Comparison of ENCODE assay signal across 10 cellular contexts in the genomic region with DNA sequence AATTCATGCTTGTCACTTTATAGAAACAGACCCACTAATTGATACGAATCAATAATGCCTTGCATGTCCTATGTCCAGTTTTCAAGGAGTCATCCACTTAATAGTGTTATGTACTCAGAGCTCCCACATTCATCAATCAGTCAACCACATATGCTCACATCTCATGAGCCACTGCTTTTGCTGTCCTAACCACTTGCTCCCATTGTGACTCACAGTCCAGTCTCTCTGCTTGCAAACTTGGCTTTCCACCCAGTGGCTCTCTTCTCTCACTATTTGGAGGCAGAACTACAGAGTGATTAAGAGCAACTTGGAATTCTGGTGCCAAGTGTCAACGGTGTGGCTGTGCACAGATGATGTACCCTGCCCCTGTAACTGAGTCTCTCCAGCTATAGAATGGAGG.
DNase-seq lines count a peak whose midpoint lies in the region; ATAC-seq and TF ChIP-seq lines count a peak whose summit lies in the region.
"Had no signal": no experiment of that assay in that cellular context is flagged by ENCODE, and none has a peak within 500 bp of the region (broad histone marks: within the 10 kb centered on the region; RNA-seq: fewer than 3 reads in every experiment).

No MANE protein-coding gene starts in this region.

- no peaks in the 10 kb centered on the region for H3K27me3 ChIP-seq in kidney epithelial cell (ENCODE audit: control insufficient read depth, insufficient read depth, low read length)
- H3K27me3 ChIP-seq: right lobe of liver had no signal

- no peaks in the 10 kb centered on the region for H3K36me3 ChIP-seq in kidney epithelial cell (ENCODE audit: control insufficient read depth, insufficient read depth, low read length)
- H3K36me3 ChIP-seq: right lobe of liver had no signal

- TF ChIP-seq CTCF in AG10803 (conservative IDR thresholded peaks at IDR 0.05; ENCODE audit: low read length) (no peak), kidney epithelial cell (IDR thresholded peaks at IDR 0.05; ENCODE audit: insufficient read depth, low read length, poor library complexity, severe bottlenecking) (no peak)

- H3K4me3 ChIP-seq in AG10803 (ENCODE audit: low read length) (no peak overlapping the region), kidney epithelial cell (ENCODE audit: low read depth, low read length) (no peak overlapping the region)
- H3K4me3 ChIP-seq: right lobe of liver had no signal

- DNase-seq in AG10803 (ENCODE audit: low read depth) (peak; percentile 89), HK-2 (ENCODE audit: unreplicated experiment) (peak; percentile 47), astrocyte of the hippocampus (ENCODE audit: low read depth, low spot score) (peak; percentile 79), kidney epithelial cell (ENCODE audit: low read depth) (peak; percentile 77), NCI-H526 (lab: John Stamatoyannopoulos, UW) (no peak)
- DNase-seq: right lobe of liver, T-cell had no signal

- ATAC-seq in GM21786 (IDR thresholded peaks at IDR 0.05; ENCODE audit: unreplicated experiment): no peak
- ATAC-seq in HG03354 (IDR thresholded peaks at IDR 0.05; ENCODE audit: poor library complexity, severe bottlenecking, unreplicated experiment): no peak
- no peak for ATAC-seq in GM19035 (IDR thresholded peaks at IDR 0.05; ENCODE audit: unreplicated experiment)
- ATAC-seq: right lobe of liver, T-cell had no signal

Comparison
In these comparisons a context has a peak if more than half of its experiments do, and no peak if none do; other contexts are left out.
1. DNase-seq: peak in AG10803 (single experiment), HK-2 (single experiment), astrocyte of the hippocampus (single experiment) and kidney epithelial cell (single experiment); none in NCI-H526 (0 of 2).